Comparison of ENCODE assay signal across 8 cellular contexts in the genomic region with DNA sequence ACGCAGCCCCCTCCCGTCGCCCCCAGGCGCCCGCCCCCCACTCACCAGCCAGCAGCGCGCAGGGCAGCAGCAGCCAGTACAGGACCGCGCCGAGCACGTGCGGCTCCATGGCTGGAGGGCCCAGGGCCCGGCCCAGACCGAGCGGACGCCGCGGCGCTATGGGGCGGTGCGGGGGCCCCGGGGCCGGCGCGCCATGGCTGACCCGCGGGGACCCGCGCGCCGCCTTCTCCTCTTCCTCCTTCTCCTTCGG. TPM values are rescaled to one million over a fixed set of nuclear protein-coding genes. Genes with fewer than 3 reads are reported as not detected.
DNase-seq lines count a peak whose midpoint lies in the region; ATAC-seq and TF ChIP-seq lines count a peak whose summit lies in the region.

No MANE protein-coding gene starts in this region.

- H3K9ac ChIP-seq in skeletal muscle tissue (ENCODE audit: low read depth in 1 of 3, low read length in 3 of 3): peak overlapping the region in 1 of 3 donors; percentile 50

- peak overlapping the region in 1 of 3 donors; percentile 66 for H3K4me3 Mint-ChIP-seq in T-cell

- H3K27ac ChIP-seq in heart right ventricle (peak overlapping the region; percentile 74 to 99 (median 90)), skeletal muscle tissue (ENCODE audit: low read depth, low read length) (peak overlapping the region; percentile 7)

- H3K9me3 ChIP-seq in heart right ventricle: no peaks in the 10 kb centered on the region
- H3K9me3 ChIP-seq in skeletal muscle tissue (ENCODE audit: control insufficient read depth in 3 of 3, low read length in 3 of 3): no peaks in the 10 kb centered on the region

- peaks cover 0 to 5% (median 0%) of the 10 kb centered on the region in 7 donors for H3K27me3 ChIP-seq in heart right ventricle
- H3K27me3 ChIP-seq in skeletal muscle tissue (ENCODE audit: control insufficient read depth in 3 of 3, insufficient read depth in 3 of 3, low read length in 3 of 3): peaks cover 5 to 21% (median 7%) of the 10 kb centered on the region in 3 donors

- H3K4me3 ChIP-seq in heart right ventricle: peak overlapping the region; percentile 28 to 83 (median 71)
- peak overlapping the region in 1 of 3 donors; percentile 61 for H3K4me3 ChIP-seq in skeletal muscle tissue (ENCODE audit: low read length in 3 of 3)

- CTCF ChIA-PET in T-cell (lab: Charles Lee): interaction anchor here (0.6 to 1.5 kb wide), 4 partner anchors 18 to 95 kb away, joined by 3 to 7 read pairs (median 4); no protein-coding TSS in a partner anchor

- peak; percentile 12 for ATAC-seq in GM18907 (IDR thresholded peaks at IDR 0.05; ENCODE audit: unreplicated experiment)
- ATAC-seq in T-cell (replicated peaks in 1 of 4): peak; percentile 1 to 10 (median 6)
- ATAC-seq in heart right ventricle: peak in 5 of 8 donors; percentile 3 to 50 (median 19)
- no peak for ATAC-seq in HG03025 (IDR thresholded peaks at IDR 0.05; ENCODE audit: low FRiP score, unreplicated experiment)
- ATAC-seq in GM19395 (IDR thresholded peaks at IDR 0.05; ENCODE audit: unreplicated experiment): no peak

- H3K4me1 Mint-ChIP-seq in T-cell: peaks cover 44 to 47% (median 45%) of the 10 kb centered on the region in 3 donors

- TF ChIP-seq CTCF in heart right ventricle (IDR thresholded peaks at IDR 0.05): no peak

- no peaks in the 10 kb centered on the region for H3K36me3 ChIP-seq in heart right ventricle
- no peaks in the 10 kb centered on the region for H3K36me3 ChIP-seq in skeletal muscle tissue (ENCODE audit: control insufficient read depth in 3 of 3, insufficient read depth in 3 of 3, low read length in 3 of 3)

- H3K27ac Mint-ChIP-seq in T-cell: no peak overlapping the region

- intact Hi-C loops in heart right ventricle (cut with DNase I): loop anchor here (1.0 to 5.0 kb wide), 8 partner anchors 13 to 48 kb away; no protein-coding TSS in a partner anchor

- no peaks in the 10 kb centered on the region for H3K36me3 Mint-ChIP-seq in T-cell

- H3K9me3 Mint-ChIP-seq in T-cell: no peaks in the 10 kb centered on the region

- H3K27me3 Mint-ChIP-seq in T-cell: no peaks in the 10 kb centered on the region

- 0 to 1% methylated on average over 31 to 32 of the region's 32 CpGs for WGBS in heart right ventricle, 2 donors

- DNase-seq in T-cell (no peak), heart right ventricle (no peak), HCEC 1CT (no peak), NCI-H2029 (lab: John Stamatoyannopoulos, UW) (no peak)

- H3K4me1 ChIP-seq in heart right ventricle: peaks cover 12 to 51% (median 41%) of the 10 kb centered on the region in 9 donors
- H3K4me1 ChIP-seq in skeletal muscle tissue (ENCODE audit: control insufficient read depth in 3 of 3, insufficient read depth in 3 of 3, low read length in 3 of 3): peaks cover 14 to 38% (median 18%) of the 10 kb centered on the region in 3 donors

- POLR2A ChIA-PET in T-cell (lab: Charles Lee): no interaction called here

RNA-seq across cellular contexts. Expression of a gene that starts 0.2 kb away (rescaled TPM):
- total RNA-seq in T-cell (100 to 1,000 TPM; 139 to 274 (median 240) TPM), heart right ventricle (10 to 100 TPM; 12.3 to 38.0 (median 16.4) TPM), skeletal muscle tissue (45.9 TPM)
- polyA plus RNA-seq in heart right ventricle: 10 to 100 TPM; 51.3 to 78.2 TPM

RNA-seq across cellular contexts. Expression of a gene that starts 18.8 kb away (rescaled TPM):
- total RNA-seq in T-cell: 1 to 10 TPM in 4 of 5 donors, under 1 TPM in 1; 0.93 to 3.7 (median 1.5) TPM
- 1 to 10 TPM in 4 of 10 donors, under 1 TPM in 6; 0.21 to 2.6 (median 0.58) TPM for total RNA-seq in heart right ventricle
- under 1 TPM; 0.15 to 0.22 TPM for polyA plus RNA-seq in heart right ventricle
- 6.3 TPM for total RNA-seq in skeletal muscle tissue

RNA-seq across cellular contexts. Expression of a gene that starts 26.9 kb away (rescaled TPM):
- 100 to 1,000 TPM; 166 to 245 (median 228) TPM for total RNA-seq in T-cell
- 10 to 100 TPM; 20.8 to 58.0 (median 35.4) TPM for total RNA-seq in heart right ventricle
- 100 to 1,000 TPM in 1 of 2 donors, 10 to 100 TPM in 1; 68.4 to 166 TPM for polyA plus RNA-seq in heart right ventricle
- total RNA-seq in skeletal muscle tissue: 41.8 TPM

Comparison
In these comparisons a context has a peak if more than half of its experiments do, and no peak if none do; other contexts are left out.
1. ATAC-seq: peak in GM18907 (single experiment), T-cell (4 of 4) and heart right ventricle (5 of 8); none in HG03025 (single experiment) and GM19395 (single experiment).